In the genomic region with DNA sequence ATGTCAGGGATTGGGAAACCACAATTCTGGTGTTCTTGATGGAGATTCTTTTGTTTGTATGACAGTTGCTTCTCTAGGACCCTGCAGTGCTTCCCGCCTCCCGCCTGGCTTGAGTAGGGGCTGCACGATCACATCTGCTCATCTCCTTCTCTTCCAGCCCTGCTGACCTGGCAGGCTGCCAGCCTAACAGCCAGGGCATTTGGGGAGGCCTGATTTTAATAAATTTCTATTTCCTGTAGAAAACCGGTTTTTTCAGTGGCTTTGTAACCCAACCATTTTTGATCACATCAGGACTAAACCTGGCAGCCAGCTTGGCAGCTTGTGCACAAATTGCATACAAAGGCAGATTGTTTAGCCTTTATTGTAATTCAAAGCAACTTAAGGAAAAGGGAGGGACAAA, we compare ENCODE assay signal across 12 cellular contexts.
DNase-seq lines count a peak whose midpoint lies in the region; ATAC-seq and TF ChIP-seq lines count a peak whose summit lies in the region.
"Had no signal": no experiment of that assay in that cellular context is flagged by ENCODE, and none has a peak within 500 bp of the region (broad histone marks: within the 10 kb centered on the region; RNA-seq: fewer than 3 reads in every experiment).

No MANE protein-coding gene starts in this region.

- CTCF ChIA-PET in MCF 10A (lab: Yijun Ruan, JAX), result no interaction called here

- POLR2A ChIA-PET in MCF 10A (lab: Yijun Ruan, JAX), result no interaction called here

- H3K9me3 ChIP-seq in breast epithelium, result no peaks in the 10 kb centered on the region

- H3K36me3 ChIP-seq in breast epithelium, result no peaks in the 10 kb centered on the region

- H3K27me3 ChIP-seq in breast epithelium, result no peaks in the 10 kb centered on the region
- H3K27me3 ChIP-seq in foreskin keratinocyte, result no peaks in the 10 kb centered on the region

- TF ChIP-seq CTCF in breast epithelium (IDR thresholded peaks at IDR 0.05), result no peak
- TF ChIP-seq CTCF in MCF 10A (IDR thresholded peaks at IDR 0.05; ENCODE audit: unreplicated experiment), result no peak
- TF ChIP-seq CTCF in foreskin keratinocyte (conservative IDR thresholded peaks at IDR 0.05), result no peak
- TF ChIP-seq CTCF in type B pancreatic cell (conservative IDR thresholded peaks at IDR 0.05), result no peak

- H3K4me3 Mint-ChIP-seq in MCF 10A (ENCODE audit: unreplicated experiment) (no peak overlapping the region), type B pancreatic cell (no peak overlapping the region)
- H3K4me3 Mint-ChIP-seq: central memory CD8-positive, alpha-beta T cell had no signal

- DNase-seq in breast epithelium (ENCODE audit: low spot score in 2 of 2), result peak; percentile 55 to 87
- DNase-seq in MCF 10A (ENCODE audit: unreplicated experiment), result no peak
- DNase-seq in NCI-H526 (lab: John Stamatoyannopoulos, UW), result peak; percentile 40 to 45
- peak; percentile 22 to 48 for DNase-seq in foreskin keratinocyte
- peak; percentile 77 for DNase-seq in type B pancreatic cell (ENCODE audit: extremely low spot score, unreplicated experiment)
- DNase-seq in amniotic stem cell (lab: John Stamatoyannopoulos, UW), result no peak
- DNase-seq in AG20443 (ENCODE audit: low spot score), result no peak
- DNase-seq: mesenchymal stem cell, NCI-H226 had no signal

- peaks cover 0 to 7% of the 10 kb centered on the region in 2 donors for H3K4me1 ChIP-seq in breast epithelium
- peaks cover 13% of the 10 kb centered on the region for H3K4me1 ChIP-seq in foreskin keratinocyte

- H3K27ac Mint-ChIP-seq in MCF 10A (ENCODE audit: low read depth, unreplicated experiment) (no peak overlapping the region), type B pancreatic cell (no peak overlapping the region)

- no TSS peak for BruUV-seq in MCF 10A (replicated peaks; lab: Mats Ljungman, UMichigan)

- H3K36me3 Mint-ChIP-seq in MCF 10A (ENCODE audit: insufficient read depth, unreplicated experiment) (no peaks in the 10 kb centered on the region), type B pancreatic cell (no peaks in the 10 kb centered on the region)

- H3K27me3 Mint-ChIP-seq in MCF 10A (ENCODE audit: insufficient read depth, unreplicated experiment), result no peaks in the 10 kb centered on the region
- no peaks in the 10 kb centered on the region for H3K27me3 Mint-ChIP-seq in type B pancreatic cell

- H3K4me3 ChIP-seq in breast epithelium, result no peak overlapping the region
- H3K4me3 ChIP-seq: skin epidermis had no signal

- no peaks in the 10 kb centered on the region for H3K9me3 Mint-ChIP-seq in MCF 10A (ENCODE audit: unreplicated experiment)
- H3K9me3 Mint-ChIP-seq in type B pancreatic cell, result no peaks in the 10 kb centered on the region
- H3K9me3 Mint-ChIP-seq: central memory CD8-positive, alpha-beta T cell had no signal

- H3K27ac ChIP-seq in breast epithelium (peak overlapping the region; percentile 48 to 69), foreskin keratinocyte (no peak overlapping the region)

- TF ChIP-seq POLR2A in breast epithelium (IDR thresholded peaks at IDR 0.05), result no peak

- intact Hi-C loops in breast epithelium (cut with DNase I; ENCODE audit: low total_unique reads), result no loop called here
- intact Hi-C loops in MCF 10A (cut with micrococcal nuclease), result no loop called here

- no peaks in the 10 kb centered on the region for H3K4me1 Mint-ChIP-seq in MCF 10A (ENCODE audit: insufficient read depth, unreplicated experiment)
- H3K4me1 Mint-ChIP-seq in type B pancreatic cell (ENCODE audit: unreplicated experiment), result peaks cover 29% of the 10 kb centered on the region
- H3K4me1 Mint-ChIP-seq: central memory CD8-positive, alpha-beta T cell had no signal

- ATAC-seq in foreskin keratinocyte (peak; percentile 39), HG02884 (IDR thresholded peaks at IDR 0.05; ENCODE audit: unreplicated experiment) (no peak)

Comparison
In these comparisons a context has a peak if more than half of its experiments do, and no peak if none do; other contexts are left out.
1. DNase-seq: peak in breast epithelium (2 of 2), NCI-H526 (2 of 2), foreskin keratinocyte (2 of 2) and type B pancreatic cell (single experiment); none in MCF 10A (single experiment), amniotic stem cell (single experiment) and AG20443 (single experiment).